In the genomic region with DNA sequence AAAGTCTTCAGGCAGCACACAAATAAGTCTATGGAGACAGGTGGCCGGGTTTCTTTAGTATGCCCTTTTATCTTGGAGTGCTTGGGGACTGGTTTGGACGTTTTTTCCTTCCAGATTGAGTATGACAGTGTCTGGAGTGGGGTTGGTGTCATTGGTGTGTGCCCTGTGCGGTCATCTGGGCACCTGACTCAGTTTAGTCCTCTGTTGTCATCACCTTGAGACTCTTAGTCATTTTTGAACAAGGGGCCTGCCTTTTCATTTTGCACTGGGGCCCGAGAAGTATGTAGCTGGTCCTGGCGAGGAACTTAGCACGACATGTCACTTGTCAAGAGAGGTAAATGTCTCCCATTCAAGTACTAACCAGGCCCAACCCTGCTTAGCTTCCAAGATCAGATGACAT, we compare ENCODE assay signal across 25 cellular contexts. TPM values are rescaled to one million over a fixed set of nuclear protein-coding genes. Genes with fewer than 3 reads are reported as not detected.
"Had no signal": no experiment of that assay in that cellular context is flagged by ENCODE, and none has a peak within 500 bp of the region (broad histone marks: within the 10 kb centered on the region; RNA-seq: fewer than 3 reads in every experiment).

No MANE protein-coding gene starts in this region.

- H3K9me3 ChIP-seq: colonic mucosa, esophagus squamous epithelium, left ventricle myocardium inferior, lower lobe of right lung, pancreas, stomach, thoracic aorta, transverse colon had no signal

- H3K36me3 ChIP-seq: colonic mucosa, left ventricle myocardium inferior, neural progenitor cell, thoracic aorta, transverse colon had no signal

- H3K36me3 Mint-ChIP-seq: immature natural killer cell, natural killer cell, neural progenitor cell had no signal

- H3K4me1 Mint-ChIP-seq: immature natural killer cell, natural killer cell had no signal

- H3K4me1 ChIP-seq: colonic mucosa, esophagus squamous epithelium, lower lobe of right lung, pancreas, stomach, transverse colon had no signal

- H3K4me3 Mint-ChIP-seq: immature natural killer cell, memory B cell, mesothelial cell of epicardium, natural killer cell, neural progenitor cell had no signal

- H3K27ac ChIP-seq: colonic mucosa, esophagus squamous epithelium, left ventricle myocardium inferior, lower lobe of right lung, neural progenitor cell, pancreas, skin epidermis, stomach, thoracic aorta had no signal

- H3K27me3 ChIP-seq: colonic mucosa, esophagus squamous epithelium, neural progenitor cell, pancreas, stomach, transverse colon had no signal

- H3K9me3 Mint-ChIP-seq: immature natural killer cell, memory B cell, mesothelial cell of epicardium, natural killer cell, neural progenitor cell had no signal

- DNase-seq: colonic mucosa; dermis blood vessel endothelial cell; esophagus squamous epithelium; foreskin fibroblast; immature natural killer cell; left ventricle myocardium inferior; lower lobe of right lung; natural killer cell; nucleus accumbens; pancreas; retina; stimulated activated CD4-positive, alpha-beta T cell treated with anti-CD3 and anti-CD28 coated beads, Interleukin-2, amount 100 ng/mL, for 24 hours; stimulated activated CD4-positive, alpha-beta T cell treated with anti-CD3 and anti-CD28 coated beads, Interleukin-4, amount 100 ng/mL, for 4 hours; stimulated activated naive CD4-positive, alpha-beta T cell; stomach; substantia nigra; transverse colon had no signal

- H3K27ac Mint-ChIP-seq: immature natural killer cell, memory B cell, mesothelial cell of epicardium, natural killer cell, neural progenitor cell, progenitor cell of endocrine pancreas had no signal

- ATAC-seq: lower lobe of right lung, natural killer cell, pancreas, sciatic nerve had no signal

- H3K4me3 ChIP-seq: colonic mucosa, esophagus squamous epithelium, left ventricle myocardium inferior, lower lobe of right lung, neural progenitor cell, pancreas, skin epidermis, stomach, thoracic aorta, transverse colon had no signal

- H3K27me3 Mint-ChIP-seq: memory B cell, progenitor cell of endocrine pancreas had no signal

RNA-seq across cellular contexts. Expression of a gene that starts 27.2 kb away (rescaled TPM):
- total RNA-seq: epithelial cell of proximal tubule, lower lobe of right lung, sciatic nerve had no signal
